ENCODE assay signal across 23 cellular contexts in genomic region chr4:26952891-26953290, GRCh38.
"Had no signal": no experiment of that assay in that cellular context is flagged by ENCODE, and none has a peak within 500 bp of the region (broad histone marks: within the 10 kb centered on the region; RNA-seq: fewer than 3 reads in every experiment).

No MANE protein-coding gene starts in this region.

- H3K4me2 ChIP-seq: neural progenitor cell had no signal

- H3K9me3 ChIP-seq: gastrocnemius medialis, pancreas, upper lobe of right lung, vagina had no signal

- H3K4me1 ChIP-seq: gastrocnemius medialis, left lung, lower lobe of right lung, neural progenitor cell, pancreas, vagina had no signal

- H3K36me3 ChIP-seq: gastrocnemius medialis, heart right ventricle, left lung, lower lobe of right lung, neural progenitor cell, pancreas, upper lobe of right lung, vagina had no signal

- H2AFZ ChIP-seq: neural progenitor cell had no signal

- ATAC-seq: esophagus mucosa; gastrocnemius medialis; heart right ventricle; left lung; lower lobe of right lung; naive thymus-derived CD4-positive, alpha-beta T cell; pancreas; right cardiac atrium; stimulated activated effector memory CD8-positive, alpha-beta T cell treated with anti-CD3 and anti-CD28 coated beads, Interleukin-12 subunit alpha, Interleukin-12 subunit beta, amount 100 ng/mL, for 72 hours; upper lobe of right lung had no signal

- H3K4me3 ChIP-seq: gastrocnemius medialis, heart right ventricle, left lung, lower lobe of right lung, neural progenitor cell, pancreas, tibial nerve, upper lobe of right lung, vagina had no signal

- H3K27ac ChIP-seq: gastrocnemius medialis, heart right ventricle, left lung, lower lobe of right lung, neural progenitor cell, pancreas, tibial nerve, upper lobe of right lung, vagina had no signal

- H3K27me3 ChIP-seq: gastrocnemius medialis, heart right ventricle, left lung, neural progenitor cell, pancreas, tibial nerve, upper lobe of right lung, vagina had no signal

- H3K9ac ChIP-seq: neural progenitor cell had no signal

- FAIRE-seq: endometrium, pancreas had no signal

- DNase-seq: cortex of kidney; effector memory CD4-positive, alpha-beta T cell; gastrocnemius medialis; heart right ventricle; hypothalamus; islet precursor cell; left lung; lower lobe of right lung; mesenchymal stem cell; midbrain; naive thymus-derived CD4-positive, alpha-beta T cell; nucleus accumbens; pancreas; right cardiac atrium; stimulated activated CD4-positive, alpha-beta T cell treated with anti-CD3 and anti-CD28 coated beads, Interleukin-4, amount 100 ng/mL, for 1 hour; stimulated activated CD8-positive, alpha-beta memory T cell treated with anti-CD3 and anti-CD28 coated beads, Interleukin-4, amount 100 ng/mL, for 48 hours; upper lobe of right lung had no signal
